1 cellular context compared by ENCODE assay signal in genomic region chr20:49291200-49291599, GRCh38.
TF ChIP-seq lines count a peak whose summit lies in the region.

No MANE protein-coding gene starts in this region.

TF ChIP-seq in SK-N-SH treated with all-trans-retinoic acid at 6 μM for 48 hours, 23 proteins besides CTCF, POLR2A, EP300 and RAD21 (continued from another document):
- TF ChIP-seq POU6F1 (CRISPR knock-in tag; IDR thresholded peaks at IDR 0.05; ENCODE audit: borderline replicate concordance, low read depth) = no peak
- TF ChIP-seq SNAI2 (CRISPR knock-in tag; IDR thresholded peaks at IDR 0.05) = no peak
- TF ChIP-seq, protein P1, sequence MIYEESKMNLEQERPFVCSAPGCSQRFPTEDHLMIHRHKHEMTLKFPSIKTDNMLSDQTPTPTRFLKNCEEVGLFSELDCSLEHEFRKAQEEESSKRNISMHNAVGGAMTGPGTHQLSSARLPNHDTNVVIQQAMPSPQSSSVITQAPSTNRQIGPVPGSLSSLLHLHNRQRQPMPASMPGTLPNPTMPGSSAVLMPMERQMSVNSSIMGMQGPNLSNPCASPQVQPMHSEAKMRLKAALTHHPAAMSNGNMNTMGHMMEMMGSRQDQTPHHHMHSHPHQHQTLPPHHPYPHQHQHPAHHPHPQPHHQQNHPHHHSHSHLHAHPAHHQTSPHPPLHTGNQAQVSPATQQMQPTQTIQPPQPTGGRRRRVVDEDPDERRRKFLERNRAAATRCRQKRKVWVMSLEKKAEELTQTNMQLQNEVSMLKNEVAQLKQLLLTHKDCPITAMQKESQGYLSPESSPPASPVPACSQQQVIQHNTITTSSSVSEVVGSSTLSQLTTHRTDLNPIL (CRISPR knock-in tag; IDR thresholded peaks at IDR 0.05; ENCODE audit: low read depth) = no peak
- no peak for TF ChIP-seq ISL1 (CRISPR knock-in tag; IDR thresholded peaks at IDR 0.05)
- TF ChIP-seq, protein P2, sequence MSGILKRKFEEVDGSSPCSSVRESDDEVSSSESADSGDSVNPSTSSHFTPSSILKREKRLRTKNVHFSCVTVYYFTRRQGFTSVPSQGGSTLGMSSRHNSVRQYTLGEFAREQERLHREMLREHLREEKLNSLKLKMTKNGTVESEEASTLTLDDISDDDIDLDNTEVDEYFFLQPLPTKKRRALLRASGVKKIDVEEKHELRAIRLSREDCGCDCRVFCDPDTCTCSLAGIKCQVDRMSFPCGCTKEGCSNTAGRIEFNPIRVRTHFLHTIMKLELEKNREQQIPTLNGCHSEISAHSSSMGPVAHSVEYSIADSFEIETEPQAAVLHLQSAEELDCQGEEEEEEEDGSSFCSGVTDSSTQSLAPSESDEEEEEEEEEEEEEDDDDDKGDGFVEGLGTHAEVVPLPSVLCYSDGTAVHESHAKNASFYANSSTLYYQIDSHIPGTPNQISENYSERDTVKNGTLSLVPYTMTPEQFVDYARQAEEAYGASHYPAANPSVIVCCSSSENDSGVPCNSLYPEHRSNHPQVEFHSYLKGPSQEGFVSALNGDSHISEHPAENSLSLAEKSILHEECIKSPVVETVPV (CRISPR knock-in tag; IDR thresholded peaks at IDR 0.05) = no peak
- TF ChIP-seq ZNF565 (CRISPR knock-in tag; conservative IDR thresholded peaks at IDR 0.05; ENCODE audit: low read depth) = no peak
- TF ChIP-seq ZFP30 (CRISPR knock-in tag; IDR thresholded peaks at IDR 0.05) = no peak
